In the genomic region with DNA sequence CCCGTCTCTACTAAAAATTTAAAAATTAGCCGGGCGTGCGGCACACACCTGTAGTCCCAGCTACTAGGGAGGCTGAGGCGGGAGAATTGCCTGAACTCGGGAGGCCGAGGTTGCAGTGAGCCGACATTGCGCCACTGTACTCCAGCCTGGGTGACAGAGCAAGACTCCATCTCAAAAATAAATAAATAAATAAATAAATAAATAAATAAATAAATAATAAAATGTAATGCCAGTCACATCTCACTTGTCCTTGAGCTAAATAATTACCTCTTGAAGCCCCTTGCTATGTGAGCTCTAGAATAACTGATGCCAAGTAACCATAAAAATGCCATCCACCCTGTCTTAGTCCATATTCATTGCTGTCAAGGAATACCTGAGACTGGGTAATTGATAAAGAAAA, we compare ENCODE assay signal across 3 cellular contexts.
A peak's percentile ranks its signal among the peaks of the same experiment; 100 is the strongest.
DNase-seq lines count a peak whose midpoint lies in the region; ATAC-seq, FAIRE-seq and TF ChIP-seq lines count a peak whose summit lies in the region.
"Not testable (repeated sequence)": the region's sequence is repeated elsewhere in the genome, so short reads cannot be mapped to it uniquely, and the experiment has no call there.

No MANE protein-coding gene starts in this region.

- not testable (repeated sequence) for H3K9me3 ChIP-seq in A549; HEK293 (ENCODE audit: control insufficient read depth, insufficient read depth, low read depth, low read length); esophagus muscularis mucosa

- not testable (repeated sequence) for ATAC-seq in A549

- TF ChIP-seq CTCF in A549 (IDR thresholded peaks at IDR 0.05); HEK293 (tag by site-specific recombination; IDR thresholded peaks at IDR 0.05); esophagus muscularis mucosa (IDR thresholded peaks at IDR 0.05): not testable (repeated sequence)

- not testable (repeated sequence) for TF ChIP-seq EP300 in A549 (IDR thresholded peaks at IDR 0.05); esophagus muscularis mucosa (IDR thresholded peaks at IDR 0.05)

- POLR2A ChIA-PET in A549 (lab: Yijun Ruan, JAX); HEK293 (lab: Yijun Ruan, JAX): not testable (repeated sequence)

- H3K4me2 ChIP-seq in A549: not testable (repeated sequence)

- intact Hi-C loops in esophagus muscularis mucosa (cut with DNase I): not testable (repeated sequence)

- FAIRE-seq in A549 (lab: Jason Lieb, UNC): not testable (repeated sequence)

- not testable (repeated sequence) for H3K27ac ChIP-seq in A549; HEK293 (ENCODE audit: extremely low read depth, low read depth, low read length); esophagus muscularis mucosa (replicated peaks in 1 of 4)

- not testable (repeated sequence) for H3K4me3 ChIP-seq in A549; HEK293 (ENCODE audit: low read depth, low read length); esophagus muscularis mucosa

- not testable (repeated sequence) for H3K27me3 ChIP-seq in esophagus muscularis mucosa

- CTCF ChIA-PET in A549 (lab: Yijun Ruan, JAX); HEK293 (lab: Yijun Ruan, JAX): not testable (repeated sequence)

- not testable (repeated sequence) for H3K36me3 ChIP-seq in HEK293 (ENCODE audit: control insufficient read depth in 2 of 2, insufficient read depth in 1 of 2, low read length in 2 of 2); esophagus muscularis mucosa

- not testable (repeated sequence) for TF ChIP-seq RAD21 in A549 (conservative IDR thresholded peaks at IDR 0.05 in 1 of 2, IDR thresholded peaks at IDR 0.05 in 1 of 2)

- TF ChIP-seq POLR2A in A549 (IDR thresholded peaks at IDR 0.05; ENCODE audit: low read length); esophagus muscularis mucosa (IDR thresholded peaks at IDR 0.05; ENCODE audit: low read depth): not testable (repeated sequence)

- not testable (repeated sequence) for H3K4me1 ChIP-seq in A549; HEK293 (ENCODE audit: control insufficient read depth, insufficient read depth, low read length); esophagus muscularis mucosa

- not testable (repeated sequence) for DNase-seq in A549 (ENCODE audit: low read depth in 1 of 2, low spot score in 1 of 2)
- DNase-seq in esophagus muscularis mucosa (ENCODE audit: extremely low spot score): peak; percentile 66

- WGBS in A549 (ENCODE audit: missing lambda C conversion rate): 76% methylated on average over 7 of the region's 9 CpGs
- 98% methylated on average over 9 of the region's 9 CpGs for WGBS in esophagus muscularis mucosa

TF ChIP-seq in A549, 52 proteins besides CTCF, POLR2A, EP300 and RAD21:
- peak; percentile 19; the same call in 1 of the 2 replicates for TF ChIP-seq ZC3H11A (IDR thresholded peaks at IDR 0.05)

TF ChIP-seq in HEK293, 187 proteins besides CTCF, POLR2A, EP300 and RAD21 (continues in another document):
- peak; percentile 49 for TF ChIP-seq ZNF623 (tag by site-specific recombination; IDR thresholded peaks at IDR 0.05)
- peak; percentile 69 for TF ChIP-seq ZNF555 (tag by site-specific recombination; conservative IDR thresholded peaks at IDR 0.05)
- peak; percentile 58; the same call in 1 of the 2 replicates for TF ChIP-seq ZNF140 (tag by site-specific recombination; IDR thresholded peaks at IDR 0.05)
- 0 out of 2 replicates have a peak, but pooled peaks have one; percentile 55 for TF ChIP-seq ZNF19 (tag by site-specific recombination; IDR thresholded peaks at IDR 0.05; ENCODE audit: low read depth)
- TF ChIP-seq, protein P1, sequence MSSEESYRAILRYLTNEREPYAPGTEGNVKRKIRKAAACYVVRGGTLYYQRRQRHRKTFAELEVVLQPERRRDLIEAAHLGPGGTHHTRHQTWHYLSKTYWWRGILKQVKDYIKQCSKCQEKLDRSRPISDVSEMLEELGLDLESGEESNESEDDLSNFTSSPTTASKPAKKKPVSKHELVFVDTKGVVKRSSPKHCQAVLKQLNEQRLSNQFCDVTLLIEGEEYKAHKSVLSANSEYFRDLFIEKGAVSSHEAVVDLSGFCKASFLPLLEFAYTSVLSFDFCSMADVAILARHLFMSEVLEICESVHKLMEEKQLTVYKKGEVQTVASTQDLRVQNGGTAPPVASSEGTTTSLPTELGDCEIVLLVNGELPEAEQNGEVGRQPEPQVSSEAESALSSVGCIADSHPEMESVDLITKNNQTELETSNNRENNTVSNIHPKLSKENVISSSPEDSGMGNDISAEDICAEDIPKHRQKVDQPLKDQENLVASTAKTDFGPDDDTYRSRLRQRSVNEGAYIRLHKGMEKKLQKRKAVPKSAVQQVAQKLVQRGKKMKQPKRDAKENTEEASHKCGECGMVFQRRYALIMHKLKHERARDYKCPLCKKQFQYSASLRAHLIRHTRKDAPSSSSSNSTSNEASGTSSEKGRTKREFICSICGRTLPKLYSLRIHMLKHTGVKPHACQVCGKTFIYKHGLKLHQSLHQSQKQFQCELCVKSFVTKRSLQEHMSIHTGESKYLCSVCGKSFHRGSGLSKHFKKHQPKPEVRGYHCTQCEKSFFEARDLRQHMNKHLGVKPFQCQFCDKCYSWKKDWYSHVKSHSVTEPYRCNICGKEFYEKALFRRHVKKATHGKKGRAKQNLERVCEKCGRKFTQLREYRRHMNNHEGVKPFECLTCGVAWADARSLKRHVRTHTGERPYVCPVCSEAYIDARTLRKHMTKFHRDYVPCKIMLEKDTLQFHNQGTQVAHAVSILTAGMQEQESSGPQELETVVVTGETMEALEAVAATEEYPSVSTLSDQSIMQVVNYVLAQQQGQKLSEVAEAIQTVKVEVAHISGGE (tag by site-specific recombination; conservative IDR thresholded peaks at IDR 0.05; ENCODE audit: low read depth): peak; percentile 68
- 0 out of 2 replicates have a peak, but pooled peaks have one; percentile 32 for TF ChIP-seq ZNF664 (tag by site-specific recombination; IDR thresholded peaks at IDR 0.05)
- TF ChIP-seq ZBTB8A (tag by site-specific recombination; IDR thresholded peaks at IDR 0.05): peak; percentile 66
- TF ChIP-seq ZNF433 (tag by site-specific recombination; IDR thresholded peaks at IDR 0.05; ENCODE audit: low read depth): 0 out of 2 replicates have a peak, but pooled peaks have one; percentile 31
- TF ChIP-seq ZNF529 (tag by site-specific recombination; IDR thresholded peaks at IDR 0.05; ENCODE audit: insufficient replicate concordance): peak; percentile 35
- TF ChIP-seq ZNF426 (tag by site-specific recombination; IDR thresholded peaks at IDR 0.05): peak; percentile 72
- TF ChIP-seq ZNF266 (tag by site-specific recombination; IDR thresholded peaks at IDR 0.05; ENCODE audit: low read depth): peak; percentile 47; the same call in 1 of the 2 replicates
- TF ChIP-seq ZNF501 (tag by site-specific recombination; IDR thresholded peaks at IDR 0.05): 0 out of 2 replicates have a peak, but pooled peaks have one; percentile 31
- 0 out of 2 replicates have a peak, but pooled peaks have one; percentile 56 for TF ChIP-seq ZNF404 (tag by site-specific recombination; IDR thresholded peaks at IDR 0.05)
- peak; percentile 39; the same call in 1 of the 2 replicates for TF ChIP-seq ZXDB (tag by site-specific recombination; IDR thresholded peaks at IDR 0.05)
- peak; percentile 88; the same call in 1 of the 2 replicates for TF ChIP-seq ZNF394 (tag by site-specific recombination; IDR thresholded peaks at IDR 0.05; ENCODE audit: borderline replicate concordance)
- TF ChIP-seq ZNF654 (tag by site-specific recombination; IDR thresholded peaks at IDR 0.05; ENCODE audit: low read depth): peak; percentile 26; the same call in 1 of the 2 replicates
- TF ChIP-seq ZNF558 (tag by site-specific recombination; IDR thresholded peaks at IDR 0.05): peak; percentile 54; the same call in 1 of the 2 replicates
- TF ChIP-seq ZNF510 (tag by site-specific recombination; IDR thresholded peaks at IDR 0.05; ENCODE audit: insufficient replicate concordance): peak; percentile 47
- TF ChIP-seq, protein P2, sequence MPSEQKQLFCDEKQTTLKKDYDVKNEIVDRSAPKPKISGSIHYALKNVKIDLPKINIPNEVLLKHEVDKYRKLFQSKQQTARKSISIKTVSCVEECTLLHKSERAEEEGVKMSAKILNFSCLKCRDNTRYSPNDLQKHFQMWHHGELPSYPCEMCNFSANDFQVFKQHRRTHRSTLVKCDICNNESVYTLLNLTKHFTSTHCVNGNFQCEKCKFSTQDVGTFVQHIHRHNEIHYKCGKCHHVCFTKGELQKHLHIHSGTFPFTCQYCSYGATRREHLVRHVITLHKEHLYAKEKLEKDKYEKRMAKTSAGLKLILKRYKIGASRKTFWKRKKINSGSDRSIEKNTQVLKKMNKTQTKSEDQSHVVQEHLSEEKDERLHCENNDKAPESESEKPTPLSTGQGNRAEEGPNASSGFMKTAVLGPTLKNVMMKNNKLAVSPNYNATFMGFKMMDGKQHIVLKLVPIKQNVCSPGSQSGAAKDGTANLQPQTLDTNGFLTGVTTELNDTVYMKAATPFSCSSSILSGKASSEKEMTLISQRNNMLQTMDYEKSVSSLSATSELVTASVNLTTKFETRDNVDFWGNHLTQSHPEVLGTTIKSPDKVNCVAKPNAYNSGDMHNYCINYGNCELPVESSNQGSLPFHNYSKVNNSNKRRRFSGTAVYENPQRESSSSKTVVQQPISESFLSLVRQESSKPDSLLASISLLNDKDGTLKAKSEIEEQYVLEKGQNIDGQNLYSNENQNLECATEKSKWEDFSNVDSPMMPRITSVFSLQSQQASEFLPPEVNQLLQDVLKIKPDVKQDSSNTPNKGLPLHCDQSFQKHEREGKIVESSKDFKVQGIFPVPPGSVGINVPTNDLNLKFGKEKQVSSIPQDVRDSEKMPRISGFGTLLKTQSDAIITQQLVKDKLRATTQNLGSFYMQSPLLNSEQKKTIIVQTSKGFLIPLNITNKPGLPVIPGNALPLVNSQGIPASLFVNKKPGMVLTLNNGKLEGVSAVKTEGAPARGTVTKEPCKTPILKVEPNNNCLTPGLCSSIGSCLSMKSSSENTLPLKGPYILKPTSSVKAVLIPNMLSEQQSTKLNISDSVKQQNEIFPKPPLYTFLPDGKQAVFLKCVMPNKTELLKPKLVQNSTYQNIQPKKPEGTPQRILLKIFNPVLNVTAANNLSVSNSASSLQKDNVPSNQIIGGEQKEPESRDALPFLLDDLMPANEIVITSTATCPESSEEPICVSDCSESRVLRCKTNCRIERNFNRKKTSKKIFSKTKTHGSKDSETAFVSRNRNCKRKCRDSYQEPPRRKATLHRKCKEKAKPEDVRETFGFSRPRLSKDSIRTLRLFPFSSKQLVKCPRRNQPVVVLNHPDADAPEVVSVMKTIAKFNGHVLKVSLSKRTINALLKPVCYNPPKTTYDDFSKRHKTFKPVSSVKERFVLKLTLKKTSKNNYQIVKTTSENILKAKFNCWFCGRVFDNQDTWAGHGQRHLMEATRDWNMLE (tag by site-specific recombination; conservative IDR thresholded peaks at IDR 0.05; ENCODE audit: low read depth): peak; percentile 80
